ENCODE assay signal across 16 cellular contexts in the genomic region with DNA sequence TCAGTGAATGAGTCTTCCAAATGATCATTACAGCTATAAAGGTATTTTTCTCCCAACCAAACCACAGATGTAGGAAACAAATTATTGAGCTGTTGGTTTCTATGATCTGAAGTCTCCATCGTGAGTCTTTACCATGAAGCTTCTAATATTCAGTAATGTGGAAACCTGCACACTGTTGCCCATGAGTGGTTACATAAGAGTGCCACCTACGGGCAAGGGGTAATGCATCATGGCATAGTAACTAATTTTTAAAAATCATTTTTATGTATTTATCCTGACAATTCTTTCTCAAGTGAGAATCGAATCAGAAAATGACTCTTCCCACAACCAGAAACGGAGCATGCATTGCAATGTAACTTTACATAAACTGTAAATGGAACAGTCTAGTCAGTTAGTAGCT.
DNase-seq lines count a peak whose midpoint lies in the region; ATAC-seq, FAIRE-seq and TF ChIP-seq lines count a peak whose summit lies in the region.
"Had no signal": no experiment of that assay in that cellular context is flagged by ENCODE, and none has a peak within 500 bp of the region (broad histone marks: within the 10 kb centered on the region; RNA-seq: fewer than 3 reads in every experiment).

No MANE protein-coding gene starts in this region.

- H3K4me1 ChIP-seq in body of pancreas = no peaks in the 10 kb centered on the region
- H3K4me1 ChIP-seq: heart left ventricle, left ventricle myocardium inferior had no signal

- H3K27me3 Mint-ChIP-seq in Calu3 (ENCODE audit: unreplicated experiment) = no peaks in the 10 kb centered on the region

- H3K4me1 Mint-ChIP-seq in Calu3 (ENCODE audit: low read depth, unreplicated experiment) = no peaks in the 10 kb centered on the region

- CTCF ChIA-PET in Calu3 (lab: Charles Lee) = interaction anchor here (0.5 kb wide), 1 partner anchor 142 kb away, joined by 4 read pairs; no protein-coding TSS in a partner anchor

- no peaks in the 10 kb centered on the region for H3K36me3 Mint-ChIP-seq in Calu3 (ENCODE audit: insufficient read depth, unreplicated experiment)

- no peak for TF ChIP-seq POLR2A in body of pancreas (IDR thresholded peaks at IDR 0.05)

- intact Hi-C loops in body of pancreas (cut with DNase I) (no loop called here), Calu3 (cut with micrococcal nuclease; ENCODE audit: unreplicated experiment) (no loop called here)

- H3K27me3 ChIP-seq in body of pancreas = no peaks in the 10 kb centered on the region
- H3K27me3 ChIP-seq: brain microvascular endothelial cell, heart left ventricle had no signal

- peaks cover 4% of the 10 kb centered on the region for H3K9me3 Mint-ChIP-seq in Calu3 (ENCODE audit: low read depth, unreplicated experiment)
- H3K9me3 Mint-ChIP-seq: endodermal cell had no signal

- no peak overlapping the region for H3K4me3 Mint-ChIP-seq in Calu3 (ENCODE audit: low read depth, unreplicated experiment)
- H3K4me3 Mint-ChIP-seq: endodermal cell had no signal

- no peak for FAIRE-seq in D721Med (lab: Jason Lieb, UNC)
- FAIRE-seq: GM12892 had no signal

- BruUV-seq in Calu3 (replicated peaks; lab: Mats Ljungman, UMichigan) = no TSS peak

- no peak overlapping the region for H3K27ac ChIP-seq in body of pancreas
- H3K27ac ChIP-seq: brain microvascular endothelial cell, heart left ventricle, left ventricle myocardium inferior had no signal

- no peaks in the 10 kb centered on the region for H3K36me3 ChIP-seq in body of pancreas (replicated peaks in 1 of 2; ENCODE audit: insufficient read depth in 1 of 2, low read depth in 2 of 2)
- H3K36me3 ChIP-seq: brain microvascular endothelial cell, HAP-1, heart left ventricle, left ventricle myocardium inferior had no signal

- ATAC-seq in body of pancreas = no peak
- ATAC-seq: heart left ventricle had no signal

- no peaks in the 10 kb centered on the region for H3K9me3 ChIP-seq in body of pancreas
- H3K9me3 ChIP-seq: HAP-1, heart left ventricle, left ventricle myocardium inferior had no signal

- TF ChIP-seq CTCF in D721Med (IDR thresholded peaks at IDR 0.05; ENCODE audit: insufficient read depth, missing control alignments) (peak; percentile 64), GM12874 (IDR thresholded peaks at IDR 0.05; ENCODE audit: insufficient read depth, low read depth, low read length) (peak; percentile 28; the same call in 1 of the 2 replicates), body of pancreas (IDR thresholded peaks at IDR 0.05) (peak in 4 of 7 experiments; percentile 22 to 52 (median 44)), Calu3 (IDR thresholded peaks at IDR 0.05; ENCODE audit: unreplicated experiment) (no peak)

- H3K27ac Mint-ChIP-seq in Calu3 (ENCODE audit: unreplicated experiment) = no peak overlapping the region
- H3K27ac Mint-ChIP-seq: endodermal cell had no signal

- in situ Hi-C loops in G401 (cut with HindIII; ENCODE audit: low sequenced_read_pairs) = no loop called here

- WGBS in body of pancreas, 2 donors = 11 to 45% methylated on average over 4 of the region's 4 CpGs

- H3K4me3 ChIP-seq in body of pancreas = no peak overlapping the region
- H3K4me3 ChIP-seq: HAP-1, heart left ventricle, left ventricle myocardium inferior had no signal

- no peak for DNase-seq in D721Med (ENCODE audit: insufficient read length, low spot score)
- peak; percentile 2 for DNase-seq in M059J (ENCODE audit: low read depth)
- peak in 2 of 4 donors; percentile 8 for DNase-seq in body of pancreas
- DNase-seq in Calu3 = no peak
- DNase-seq in epidermal melanocyte (ENCODE audit: insufficient read length, low spot score) = no peak
- no peak for DNase-seq in G401 (ENCODE audit: low spot score)
- DNase-seq: activated CD4-positive, alpha-beta T cell treated with anti-CD3 and anti-CD28 coated beads, Interleukin-2, amount 50 U/mL, for 4 hours; activated effector memory CD4-positive, alpha-beta T cell treated with anti-CD3 and anti-CD28 coated beads, Interleukin-2, amount 50 U/mL, for 16 hours; brain microvascular endothelial cell; endodermal cell; heart left ventricle; left ventricle myocardium inferior; NCI-H446 treated with DMSO at 0.1 percent for 48 hours had no signal
